7 cellular contexts compared by ENCODE assay signal in genomic region chr4:115090483-115091075, GRCh38. TPM values are rescaled to one million over a fixed set of nuclear protein-coding genes. Genes with fewer than 3 reads are reported as not detected.
A peak's percentile ranks its signal among the peaks of the same experiment; 100 is the strongest.
DNase-seq lines count a peak whose midpoint lies in the region; ATAC-seq and TF ChIP-seq lines count a peak whose summit lies in the region.

No MANE protein-coding gene starts in this region.

- peak; percentile 48 for TF ChIP-seq CTCF in GM10248 (IDR thresholded peaks at IDR 0.05; ENCODE audit: control extremely low read depth, extremely low read depth, low read depth, missing control alignments)
- TF ChIP-seq CTCF in NB4 (IDR thresholded peaks at IDR 0.05; ENCODE audit: low read depth, low read length): peak; percentile 18
- TF ChIP-seq CTCF in VCaP (conservative IDR thresholded peaks at IDR 0.05): peak; percentile 82
- TF ChIP-seq CTCF in left lung (IDR thresholded peaks at IDR 0.05): peak; percentile 13 to 41

- H3K4me3 ChIP-seq in NB4 (ENCODE audit: low read depth, low read length) (no peak overlapping the region), left lung (no peak overlapping the region)

- H3K4me1 ChIP-seq in left lung: no peaks in the 10 kb centered on the region

- CTCF ChIA-PET in GM10248 (lab: Yijun Ruan, JAX): interaction anchor here (2.3 kb wide), 1 partner anchor 762 kb away, joined by 10 read pairs; no protein-coding TSS in a partner anchor

- ATAC-seq in GM21825 (IDR thresholded peaks at IDR 0.05; ENCODE audit: unreplicated experiment): peak; percentile 63
- peak; percentile 25 for ATAC-seq in left lung

- POLR2A ChIA-PET in GM10248 (lab: Yijun Ruan, JAX): no interaction called here

- H3K9me3 ChIP-seq in left lung: no peaks in the 10 kb centered on the region

- H3K27ac ChIP-seq in VCaP (no peak overlapping the region), left lung (no peak overlapping the region)

- TF ChIP-seq POLR2A in NB4 (IDR thresholded peaks at IDR 0.05; ENCODE audit: extremely low read depth, insufficient read length): no peak

- H3K36me3 ChIP-seq in left lung: no peaks in the 10 kb centered on the region

- DNase-seq in GM10248 (ENCODE audit: extremely low spot score): peak; percentile 12
- peak; percentile 21 for DNase-seq in NB4 (ENCODE audit: low read depth)
- DNase-seq in left lung: no peak
- DNase-seq in effector CD8-positive, alpha-beta T cell (lab: John Stamatoyannopoulos, UW): no peak
- no peak for DNase-seq in NCI-H128 (lab: John Stamatoyannopoulos, UW; ENCODE audit: unreplicated experiment)

- no peaks in the 10 kb centered on the region for H3K27me3 ChIP-seq in left lung

- intact Hi-C loops in left lung (cut with DNase I): no loop called here

RNA-seq across cellular contexts. Expression of gene NDST4, which starts 22.8 kb away (rescaled TPM):
- total RNA-seq in left lung: not detected

Comparison
In these comparisons a context has a peak if more than half of its experiments do, and no peak if none do; other contexts are left out.
1. DNase-seq: peak in GM10248 (single experiment) and NB4 (single experiment); none in left lung (0 of 2), effector CD8-positive, alpha-beta T cell (single experiment) and NCI-H128 (single experiment).
2. CTCF ChIP-seq: peak in every context shown above with its lines; median percentile 82 in VCaP; 48 in GM10248; 27 in left lung; 18 in NB4.